Comparison of ENCODE assay signal across 18 cellular contexts in genomic region chr2:60416221-60417008, GRCh38.
DNase-seq lines count a peak whose midpoint lies in the region; ATAC-seq, FAIRE-seq and TF ChIP-seq lines count a peak whose summit lies in the region.
"Had no signal": no experiment of that assay in that cellular context is flagged by ENCODE, and none has a peak within 500 bp of the region (broad histone marks: within the 10 kb centered on the region; RNA-seq: fewer than 3 reads in every experiment).

No MANE protein-coding gene starts in this region.

- no peak overlapping the region for H3K4me3 ChIP-seq in left ventricle myocardium inferior
- no peak overlapping the region for H3K4me3 ChIP-seq in naive thymus-derived CD4-positive, alpha-beta T cell (ENCODE audit: low read length)
- H3K4me3 ChIP-seq: MG63 had no signal

- CTCF ChIA-PET in activated B cell treated with CpG ODN at 0.5 μM for 24 hours (lab: Charles Lee), result no interaction called here
- CTCF ChIA-PET in naive thymus-derived CD4-positive, alpha-beta T cell (lab: Charles Lee), result interaction anchor here (0.8 kb wide), 1 partner anchor 169 kb away, joined by 3 read pairs; no protein-coding TSS in a partner anchor

- intact Hi-C loops in activated B cell treated with CpG ODN at 0.5 μM for 24 hours (cut with micrococcal nuclease) (no loop called here), left ventricle myocardium inferior (cut with micrococcal nuclease) (no loop called here)
- intact Hi-C loops in naive thymus-derived CD4-positive, alpha-beta T cell (cut with micrococcal nuclease), result no loop called here

- H3K27me3 Mint-ChIP-seq in activated B cell treated with CpG ODN at 0.5 μM for 24 hours, result no peaks in the 10 kb centered on the region
- H3K27me3 Mint-ChIP-seq in naive thymus-derived CD4-positive, alpha-beta T cell, result peaks cover 0 to 11% (median 7%) of the 10 kb centered on the region in 5 donors
- H3K27me3 Mint-ChIP-seq: stimulated activated naive CD8-positive, alpha-beta T cell treated with anti-CD3 and anti-CD28 coated beads, Interleukin-15, Interleukin-2, amounts not matched to agents 100 ng/mL and 50 ng/mL, for 24 hours had no signal

- H3K27me3 ChIP-seq in left ventricle myocardium inferior (ENCODE audit: low read depth), result no peaks in the 10 kb centered on the region
- H3K27me3 ChIP-seq in naive thymus-derived CD4-positive, alpha-beta T cell (ENCODE audit: control insufficient read depth in 2 of 2, insufficient read depth in 2 of 2, low read length in 2 of 2), result no peaks in the 10 kb centered on the region
- H3K27me3 ChIP-seq: MG63 had no signal

- H3K36me3 ChIP-seq in left ventricle myocardium inferior, result no peaks in the 10 kb centered on the region
- H3K36me3 ChIP-seq in naive thymus-derived CD4-positive, alpha-beta T cell (ENCODE audit: control insufficient read depth in 2 of 3, insufficient read depth in 3 of 3, low read length in 3 of 3), result no peaks in the 10 kb centered on the region
- H3K36me3 ChIP-seq: MG63 had no signal

- peaks cover 13% of the 10 kb centered on the region for H3K4me1 ChIP-seq in left ventricle myocardium inferior
- H3K4me1 ChIP-seq in naive thymus-derived CD4-positive, alpha-beta T cell (ENCODE audit: control insufficient read depth in 2 of 2, insufficient read depth in 2 of 2, low read length in 2 of 2), result no peaks in the 10 kb centered on the region
- H3K4me1 ChIP-seq: parathyroid adenoma had no signal

- peak; percentile 55 for DNase-seq in EH (ENCODE audit: low read depth)
- no peak for DNase-seq in activated B cell treated with CpG ODN at 0.5 μM for 24 hours
- DNase-seq in left ventricle myocardium inferior, result peak; percentile 28
- no peak for DNase-seq in naive thymus-derived CD4-positive, alpha-beta T cell
- no peak for DNase-seq in NCI-H510A treated with DMSO at 0.1 percent for 48 hours (lab: John Stamatoyannopoulos, UW)
- no peak for DNase-seq in RCC 7860 (ENCODE audit: low spot score)
- no peak for DNase-seq in NCI-H1930 (lab: John Stamatoyannopoulos, UW)
- DNase-seq: activated naive CD4-positive, alpha-beta T cell treated with anti-CD3 and anti-CD28 coated beads, Interleukin-2, amount 50 U/mL, for 16 hours; DMS79; MG63; NCI-H345; stimulated activated CD4-positive, alpha-beta T cell treated with anti-CD3 and anti-CD28 coated beads, Interleukin-4, amount 100 ng/mL, for 24 hours; T-helper 9 cell had no signal

- peaks cover 62% of the 10 kb centered on the region for H3K4me1 Mint-ChIP-seq in activated B cell treated with CpG ODN at 0.5 μM for 24 hours
- peaks cover 0 to 6% (median 2%) of the 10 kb centered on the region in 7 donors for H3K4me1 Mint-ChIP-seq in naive thymus-derived CD4-positive, alpha-beta T cell

- POLR2A ChIA-PET in activated B cell treated with CpG ODN at 0.5 μM for 24 hours (lab: Charles Lee), result interaction anchor here (0.6 to 1.3 kb wide), 6 partner anchors 10 to 137 kb away, joined by 3 to 5 read pairs (median 4); partner anchors contain the start of gene BCL11A
- POLR2A ChIA-PET in naive thymus-derived CD4-positive, alpha-beta T cell (lab: Charles Lee), result no interaction called here

- H3K9me3 ChIP-seq in left ventricle myocardium inferior (replicated peaks), result no peaks in the 10 kb centered on the region
- no peaks in the 10 kb centered on the region for H3K9me3 ChIP-seq in naive thymus-derived CD4-positive, alpha-beta T cell (ENCODE audit: control insufficient read depth in 2 of 3, low read length in 3 of 3)

- TF ChIP-seq CTCF in activated B cell treated with CpG ODN at 0.5 μM for 24 hours (IDR thresholded peaks at IDR 0.05) (no peak), left ventricle myocardium inferior (IDR thresholded peaks at IDR 0.05; ENCODE audit: borderline replicate concordance) (no peak)

- H3K4me3 Mint-ChIP-seq in activated B cell treated with CpG ODN at 0.5 μM for 24 hours, result no peak overlapping the region
- H3K4me3 Mint-ChIP-seq in naive thymus-derived CD4-positive, alpha-beta T cell, result no peak overlapping the region
- H3K4me3 Mint-ChIP-seq: stimulated activated naive CD8-positive, alpha-beta T cell treated with anti-CD3 and anti-CD28 coated beads, Interleukin-15, Interleukin-2, amounts not matched to agents 100 ng/mL and 50 ng/mL, for 24 hours had no signal

- H3K27ac Mint-ChIP-seq in activated B cell treated with CpG ODN at 0.5 μM for 24 hours, result peak overlapping the region; percentile 81
- H3K27ac Mint-ChIP-seq in naive thymus-derived CD4-positive, alpha-beta T cell, result no peak overlapping the region
- H3K27ac Mint-ChIP-seq: stimulated activated naive CD8-positive, alpha-beta T cell treated with anti-CD3 and anti-CD28 coated beads, Interleukin-15, Interleukin-2, amounts not matched to agents 100 ng/mL and 50 ng/mL, for 24 hours had no signal

- peak overlapping the region; percentile 60 for H3K27ac ChIP-seq in left ventricle myocardium inferior (replicated peaks)
- no peak overlapping the region for H3K27ac ChIP-seq in naive thymus-derived CD4-positive, alpha-beta T cell (ENCODE audit: low read depth, low read length)
- H3K27ac ChIP-seq: parathyroid adenoma had no signal

- no peak for FAIRE-seq in RCC 7860 (lab: Jason Lieb, UNC)
- FAIRE-seq: colon, GM12891 had no signal

- H3K36me3 Mint-ChIP-seq in activated B cell treated with CpG ODN at 0.5 μM for 24 hours (ENCODE audit: low read depth), result no peaks in the 10 kb centered on the region
- no peaks in the 10 kb centered on the region for H3K36me3 Mint-ChIP-seq in naive thymus-derived CD4-positive, alpha-beta T cell

- H3K9me3 Mint-ChIP-seq in activated B cell treated with CpG ODN at 0.5 μM for 24 hours, result no peaks in the 10 kb centered on the region
- peaks cover 0 to 5% (median 0%) of the 10 kb centered on the region in 11 donors for H3K9me3 Mint-ChIP-seq in naive thymus-derived CD4-positive, alpha-beta T cell
- H3K9me3 Mint-ChIP-seq: stimulated activated naive CD8-positive, alpha-beta T cell treated with anti-CD3 and anti-CD28 coated beads, Interleukin-15, Interleukin-2, amounts not matched to agents 100 ng/mL and 50 ng/mL, for 24 hours had no signal

- ATAC-seq in activated B cell treated with CpG ODN at 0.5 μM for 24 hours (ENCODE audit: low read depth) (no peak), HG02678 (IDR thresholded peaks at IDR 0.05; ENCODE audit: unreplicated experiment) (no peak)
- peak; percentile 47 for ATAC-seq in naive thymus-derived CD4-positive, alpha-beta T cell

Comparison
In these comparisons a context has a peak if more than half of its experiments do, and no peak if none do; other contexts are left out.
1. DNase-seq: peak in EH (single experiment) and left ventricle myocardium inferior (single experiment); none in activated B cell treated with CpG ODN at 0.5 μM for 24 hours (single experiment), naive thymus-derived CD4-positive, alpha-beta T cell (0 of 9), NCI-H510A treated with DMSO at 0.1 percent for 48 hours (single experiment), RCC 7860 (single experiment) and NCI-H1930 (0 of 2).